ENCODE assay signal across 23 cellular contexts in genomic region chr10:84371944-84372343, GRCh38. TPM values are rescaled to one million over a fixed set of nuclear protein-coding genes. Genes with fewer than 3 reads are reported as not detected.
DNase-seq lines count a peak whose midpoint lies in the region; ATAC-seq, FAIRE-seq and TF ChIP-seq lines count a peak whose summit lies in the region.
"Had no signal": no experiment of that assay in that cellular context is flagged by ENCODE, and none has a peak within 500 bp of the region (broad histone marks: within the 10 kb centered on the region; RNA-seq: fewer than 3 reads in every experiment).

No MANE protein-coding gene starts in this region.

- H3K36me3 Mint-ChIP-seq in activated CD4-positive, alpha-beta memory T cell treated with anti-CD3 and anti-CD28 coated beads for 36 hours, result peaks cover 25% of the 10 kb centered on the region
- peaks cover 52% of the 10 kb centered on the region for H3K36me3 Mint-ChIP-seq in activated CD4-positive, alpha-beta memory T cell treated with anti-CD3 and anti-CD28 coated beads, Interleukin-2, amount 10 ng/mL, durations not matched to agents 7 days and 5 days (ENCODE audit: low read depth)
- H3K36me3 Mint-ChIP-seq in activated T-helper 17 cell treated with anti-CD3 and anti-CD28 coated beads, Interleukin-2, amount 50 U/mL, for 72 hours (ENCODE audit: low read depth), result peaks cover 78% of the 10 kb centered on the region
- peaks cover 0 to 71% (median 7%) of the 10 kb centered on the region in 3 donors for H3K36me3 Mint-ChIP-seq in naive thymus-derived CD8-positive, alpha-beta T cell

- CTCF ChIA-PET in activated CD4-positive, alpha-beta memory T cell treated with anti-CD3 and anti-CD28 coated beads for 36 hours (lab: Charles Lee), result interaction anchor here (1.3 to 6.7 kb wide), 4 partner anchors 21 to 166 kb away, joined by 5 to 88 read pairs (median 23); no protein-coding TSS in a partner anchor
- CTCF ChIA-PET in activated CD4-positive, alpha-beta memory T cell treated with anti-CD3 and anti-CD28 coated beads, Interleukin-2, amount 10 ng/mL, durations not matched to agents 7 days and 5 days (lab: Charles Lee), result interaction anchor here (1.1 to 2.7 kb wide), 2 partner anchors 58 to 104 kb away, joined by 3 to 14 read pairs; no protein-coding TSS in a partner anchor

- peaks cover 55% of the 10 kb centered on the region for H3K4me1 Mint-ChIP-seq in activated CD4-positive, alpha-beta memory T cell treated with anti-CD3 and anti-CD28 coated beads for 36 hours (ENCODE audit: low read depth)
- H3K4me1 Mint-ChIP-seq in activated CD4-positive, alpha-beta memory T cell treated with anti-CD3 and anti-CD28 coated beads, Interleukin-2, amount 10 ng/mL, durations not matched to agents 7 days and 5 days, result peaks cover 25% of the 10 kb centered on the region
- H3K4me1 Mint-ChIP-seq in activated T-helper 17 cell treated with anti-CD3 and anti-CD28 coated beads, Interleukin-2, amount 50 U/mL, for 72 hours, result peaks cover 51% of the 10 kb centered on the region
- H3K4me1 Mint-ChIP-seq in naive thymus-derived CD8-positive, alpha-beta T cell, result peaks cover 28 to 53% (median 53%) of the 10 kb centered on the region in 4 donors

- no peak overlapping the region for H3K4me3 ChIP-seq in esophagus squamous epithelium
- H3K4me3 ChIP-seq: left lung, Peyer's patch, SJSA1 had no signal

- H3K4me3 Mint-ChIP-seq in activated CD4-positive, alpha-beta memory T cell treated with anti-CD3 and anti-CD28 coated beads for 36 hours, result no peak overlapping the region
- H3K4me3 Mint-ChIP-seq in activated CD4-positive, alpha-beta memory T cell treated with anti-CD3 and anti-CD28 coated beads, Interleukin-2, amount 10 ng/mL, durations not matched to agents 7 days and 5 days, result no peak overlapping the region
- peak overlapping the region; percentile 34 for H3K4me3 Mint-ChIP-seq in activated T-helper 17 cell treated with anti-CD3 and anti-CD28 coated beads, Interleukin-2, amount 50 U/mL, for 72 hours
- H3K4me3 Mint-ChIP-seq in naive thymus-derived CD8-positive, alpha-beta T cell, result no peak overlapping the region
- H3K4me3 Mint-ChIP-seq: brain, T-cell had no signal

- peak; percentile 84 for ATAC-seq in activated T-helper 17 cell treated with anti-CD3 and anti-CD28 coated beads, Interleukin-2, amount 50 U/mL, for 72 hours (replicated peaks)
- ATAC-seq in naive thymus-derived CD8-positive, alpha-beta T cell, result no peak
- no peak for ATAC-seq in Right ventricle myocardium inferior
- ATAC-seq: left lung, T-cell had no signal

- H3K27ac ChIP-seq in esophagus squamous epithelium, result no peak overlapping the region
- H3K27ac ChIP-seq: left lung, Peyer's patch, SJSA1 had no signal

- intact Hi-C loops in activated CD4-positive, alpha-beta memory T cell treated with anti-CD3 and anti-CD28 coated beads for 36 hours (cut with micrococcal nuclease), result no loop called here
- intact Hi-C loops in Right ventricle myocardium inferior (cut with DNase I), result no loop called here
- intact Hi-C loops in esophagus squamous epithelium (cut with DNase I), result no loop called here

- H3K27ac Mint-ChIP-seq in activated CD4-positive, alpha-beta memory T cell treated with anti-CD3 and anti-CD28 coated beads for 36 hours, result peak overlapping the region; percentile 72
- no peak overlapping the region for H3K27ac Mint-ChIP-seq in activated CD4-positive, alpha-beta memory T cell treated with anti-CD3 and anti-CD28 coated beads, Interleukin-2, amount 10 ng/mL, durations not matched to agents 7 days and 5 days
- peak overlapping the region; percentile 75 for H3K27ac Mint-ChIP-seq in activated T-helper 17 cell treated with anti-CD3 and anti-CD28 coated beads, Interleukin-2, amount 50 U/mL, for 72 hours
- H3K27ac Mint-ChIP-seq in naive thymus-derived CD8-positive, alpha-beta T cell, result peak overlapping the region in 8 of 10 donors; percentile 4 to 68 (median 48)
- H3K27ac Mint-ChIP-seq: brain had no signal

- FAIRE-seq in GM12892 (lab: Jason Lieb, UNC), result peak; percentile 54
- FAIRE-seq: islet of Langerhans, TTC549 had no signal

- no peak for DNase-seq in activated CD4-positive, alpha-beta memory T cell treated with anti-CD3 and anti-CD28 coated beads for 36 hours
- DNase-seq in activated CD4-positive, alpha-beta memory T cell treated with anti-CD3 and anti-CD28 coated beads, Interleukin-2, amount 10 ng/mL, durations not matched to agents 7 days and 5 days, result no peak
- DNase-seq in GM12892 (ENCODE audit: insufficient read length) (no peak), Right ventricle myocardium inferior (ENCODE audit: missing footprints) (no peak), esophagus squamous epithelium (lab: John Stamatoyannopoulos, UW) (no peak), RPMI8226 (no peak)
- no peak for DNase-seq in naive thymus-derived CD8-positive, alpha-beta T cell
- DNase-seq: activated CD4-positive, CD25-positive, alpha-beta regulatory T cell treated with anti-CD3 and anti-CD28 coated beads, Interleukin-2, amount 50 U/mL, for 72 hours; cerebellar nuclear complex; GDM1; H7; left lung; NCI-H1092 treated with DMSO at 0.1 percent for 48 hours; NCI-H1930; NCI-H69; occipital lobe; Peyer's patch; T-cell had no signal

- POLR2A ChIA-PET in activated CD4-positive, alpha-beta memory T cell treated with anti-CD3 and anti-CD28 coated beads for 36 hours (lab: Charles Lee), result no interaction called here
- POLR2A ChIA-PET in activated CD4-positive, alpha-beta memory T cell treated with anti-CD3 and anti-CD28 coated beads, Interleukin-2, amount 10 ng/mL, durations not matched to agents 7 days and 5 days (lab: Charles Lee), result no interaction called here
- POLR2A ChIA-PET in naive thymus-derived CD8-positive, alpha-beta T cell (lab: Charles Lee), result no interaction called here

- peaks cover 0 to 40% (median 0%) of the 10 kb centered on the region in 3 donors for H3K36me3 ChIP-seq in esophagus squamous epithelium

- no peaks in the 10 kb centered on the region for H3K9me3 Mint-ChIP-seq in activated CD4-positive, alpha-beta memory T cell treated with anti-CD3 and anti-CD28 coated beads for 36 hours
- H3K9me3 Mint-ChIP-seq in activated CD4-positive, alpha-beta memory T cell treated with anti-CD3 and anti-CD28 coated beads, Interleukin-2, amount 10 ng/mL, durations not matched to agents 7 days and 5 days, result no peaks in the 10 kb centered on the region
- H3K9me3 Mint-ChIP-seq in activated T-helper 17 cell treated with anti-CD3 and anti-CD28 coated beads, Interleukin-2, amount 50 U/mL, for 72 hours, result no peaks in the 10 kb centered on the region
- H3K9me3 Mint-ChIP-seq in naive thymus-derived CD8-positive, alpha-beta T cell, result no peaks in the 10 kb centered on the region

- 82 to 92% methylated on average over 2 of the region's 2 CpGs for WGBS in esophagus squamous epithelium, 2 donors

- no peaks in the 10 kb centered on the region for H3K27me3 Mint-ChIP-seq in activated CD4-positive, alpha-beta memory T cell treated with anti-CD3 and anti-CD28 coated beads for 36 hours
- no peaks in the 10 kb centered on the region for H3K27me3 Mint-ChIP-seq in activated CD4-positive, alpha-beta memory T cell treated with anti-CD3 and anti-CD28 coated beads, Interleukin-2, amount 10 ng/mL, durations not matched to agents 7 days and 5 days
- no peaks in the 10 kb centered on the region for H3K27me3 Mint-ChIP-seq in activated T-helper 17 cell treated with anti-CD3 and anti-CD28 coated beads, Interleukin-2, amount 50 U/mL, for 72 hours
- no peaks in the 10 kb centered on the region for H3K27me3 Mint-ChIP-seq in naive thymus-derived CD8-positive, alpha-beta T cell
- H3K27me3 Mint-ChIP-seq: T-cell had no signal

- no peaks in the 10 kb centered on the region for H3K27me3 ChIP-seq in esophagus squamous epithelium
- H3K27me3 ChIP-seq: left lung, Peyer's patch, SJSA1 had no signal

- TF ChIP-seq CTCF in esophagus squamous epithelium (IDR thresholded peaks at IDR 0.05), result no peak

- no peaks in the 10 kb centered on the region for H3K9me3 ChIP-seq in esophagus squamous epithelium
- H3K9me3 ChIP-seq: left lung, Peyer's patch, SJSA1 had no signal

- no peak for TF ChIP-seq POLR2A in GM12892 (IDR thresholded peaks at IDR 0.05; ENCODE audit: low read depth, low read length)
- TF ChIP-seq POLR2A in esophagus squamous epithelium (IDR thresholded peaks at IDR 0.05), result no peak

- H3K4me1 ChIP-seq in esophagus squamous epithelium, result peaks cover 0 to 7% (median 0%) of the 10 kb centered on the region in 3 donors
- H3K4me1 ChIP-seq: left lung, Peyer's patch, SJSA1 had no signal

RNA-seq across cellular contexts. Expression of gene CCSER2, which starts 43.6 kb away (rescaled TPM):
- 10 to 100 TPM; 69.8 to 73.5 TPM for total RNA-seq in activated CD4-positive, alpha-beta memory T cell treated with anti-CD3 and anti-CD28 coated beads for 36 hours
- 10 to 100 TPM; 80.2 to 87.9 TPM for total RNA-seq in activated CD4-positive, alpha-beta memory T cell treated with anti-CD3 and anti-CD28 coated beads, Interleukin-2, amount 10 ng/mL, durations not matched to agents 7 days and 5 days
- 10.1 TPM for polyA plus RNA-seq in GM12892 (2012; ENCODE audit: missing spikeins)
- 100 to 1,000 TPM in 1 of 2 donors, 10 to 100 TPM in 1; 47.5 to 107 TPM for total RNA-seq in activated T-helper 17 cell treated with anti-CD3 and anti-CD28 coated beads, Interleukin-2, amount 50 U/mL, for 72 hours
- 10 to 100 TPM; 95.1 to 95.5 TPM for total RNA-seq in naive thymus-derived CD8-positive, alpha-beta T cell
- 100 to 1,000 TPM in 1 of 3 donors, 10 to 100 TPM in 2; 70.4 to 109 (median 72.9) TPM for polyA plus RNA-seq in naive thymus-derived CD8-positive, alpha-beta T cell
- total RNA-seq in Right ventricle myocardium inferior (163 TPM), esophagus squamous epithelium (10 to 100 TPM; 26.4 to 48.3 (median 31.7) TPM)
